In genomic region chr11:16512163-16512562, GRCh38 we compare ENCODE assay signal across 1 cellular context.
A peak's percentile ranks its signal among the peaks of the same experiment; 100 is the strongest.
TF ChIP-seq lines count a peak whose summit lies in the region.

No MANE protein-coding gene starts in this region.

TF ChIP-seq in HepG2, 621 proteins besides CTCF, POLR2A, EP300 and RAD21 (continued from another document):
- TF ChIP-seq CREB1 (IDR thresholded peaks at IDR 0.05) (peak; percentile 53; the same call in 1 of the 2 replicates), CREB1 (CRISPR knock-in tag; IDR thresholded peaks at IDR 0.05) (no peak), CENPX (CRISPR knock-in tag; IDR thresholded peaks at IDR 0.05) (no peak), RNF219 (CRISPR knock-in tag; IDR thresholded peaks at IDR 0.05) (no peak), HOXA9 (CRISPR knock-in tag; IDR thresholded peaks at IDR 0.05; ENCODE audit: borderline replicate concordance) (no peak)
TF ChIP-seq in HepG2: peak in this region for 2.
